Comparison of ENCODE assay signal across 12 cellular contexts in genomic region chr6:30804333-30804732, GRCh38.
"Had no signal": no experiment of that assay in that cellular context is flagged by ENCODE, and none has a peak within 500 bp of the region (broad histone marks: within the 10 kb centered on the region; RNA-seq: fewer than 3 reads in every experiment).

No MANE protein-coding gene starts in this region.

- ATAC-seq: effector memory CD8-positive, alpha-beta T cell; left ventricle myocardium superior; T-helper 17 cell had no signal

- H3K4me3 Mint-ChIP-seq: activated CD4-positive, alpha-beta memory T cell treated with anti-CD3 and anti-CD28 coated beads for 36 hours; activated naive CD4-positive, alpha-beta T cell treated with anti-CD3 and anti-CD28 coated beads, Interleukin-2, amount 10 ng/mL, durations not matched to agents 7 days and 5 days; activated T-cell treated with anti-CD3 and anti-CD28 coated beads, Interleukin-2, amount 50 U/mL, for 24 hours; effector memory CD8-positive, alpha-beta T cell; T-helper 17 cell had no signal

- H3K9me3 Mint-ChIP-seq: activated CD4-positive, alpha-beta memory T cell treated with anti-CD3 and anti-CD28 coated beads for 36 hours had no signal

- DNase-seq: activated CD4-positive, alpha-beta memory T cell treated with anti-CD3 and anti-CD28 coated beads for 36 hours; activated CD4-positive, CD25-positive, alpha-beta regulatory T cell treated with anti-CD3 and anti-CD28 coated beads, Interleukin-2, amount 50 U/mL, for 72 hours; activated naive CD4-positive, alpha-beta T cell treated with anti-CD3 and anti-CD28 coated beads, Interleukin-2, amount 10 ng/mL, durations not matched to agents 7 days and 5 days; activated T-cell treated with anti-CD3 and anti-CD28 coated beads, Interleukin-2, amount 50 U/mL, for 24 hours; amniotic stem cell; effector memory CD8-positive, alpha-beta T cell; left ventricle myocardium superior; sigmoid colon; stimulated activated CD4-positive, alpha-beta T cell treated with anti-CD3 and anti-CD28 coated beads, Interleukin-4, amount 100 ng/mL, for 4 hours; stimulated activated naive CD4-positive, alpha-beta T cell; T-helper 17 cell; transverse colon had no signal

- H3K27ac Mint-ChIP-seq: activated CD4-positive, alpha-beta memory T cell treated with anti-CD3 and anti-CD28 coated beads for 36 hours; activated naive CD4-positive, alpha-beta T cell treated with anti-CD3 and anti-CD28 coated beads, Interleukin-2, amount 10 ng/mL, durations not matched to agents 7 days and 5 days; activated T-cell treated with anti-CD3 and anti-CD28 coated beads, Interleukin-2, amount 50 U/mL, for 24 hours; effector memory CD8-positive, alpha-beta T cell; T-helper 17 cell had no signal

- H3K27me3 Mint-ChIP-seq: activated CD4-positive, alpha-beta memory T cell treated with anti-CD3 and anti-CD28 coated beads for 36 hours; activated T-cell treated with anti-CD3 and anti-CD28 coated beads, Interleukin-2, amount 50 U/mL, for 24 hours; effector memory CD8-positive, alpha-beta T cell; T-helper 17 cell had no signal
